Comparison of ENCODE assay signal across 2 cellular contexts in genomic region chr6:35972471-35972985, GRCh38.
TF ChIP-seq lines count a peak whose summit lies in the region.

No MANE protein-coding gene starts in this region.

TF ChIP-seq in H1, 55 proteins besides CTCF, POLR2A, EP300 and RAD21:
- TF ChIP-seq KDM5A (IDR thresholded peaks at IDR 0.05; ENCODE audit: low read length), result no peak
- no peak for TF ChIP-seq NANOG (IDR thresholded peaks at IDR 0.05; ENCODE audit: insufficient read depth, low read depth, low read length, poor library complexity, severe bottlenecking)
- TF ChIP-seq TEAD4 (IDR thresholded peaks at IDR 0.05; ENCODE audit: low read depth, low read length), result 0 out of 2 replicates have a peak, but pooled peaks have one; percentile 5
- TF ChIP-seq CREB1 (IDR thresholded peaks at IDR 0.05), result no peak
TF ChIP-seq in H1: peak in this region for 1.

TF ChIP-seq in GM12891, 5 proteins besides CTCF, POLR2A, EP300 and RAD21:
- TF ChIP-seq POLR2AphosphoS5 (IDR thresholded peaks at IDR 0.05; ENCODE audit: low read depth, low read length), result no peak
- TF ChIP-seq SPI1 (IDR thresholded peaks at IDR 0.05; ENCODE audit: low read depth, low read length), result no peak
- TF ChIP-seq POU2F2 (IDR thresholded peaks at IDR 0.05; ENCODE audit: low read depth, low read length), result no peak
- no peak for TF ChIP-seq PAX5 (IDR thresholded peaks at IDR 0.05; ENCODE audit: insufficient read depth, low read length, severe bottlenecking)
- no peak for TF ChIP-seq TAF1 (IDR thresholded peaks at IDR 0.05; ENCODE audit: low read depth, low read length)
TF ChIP-seq in GM12891: peak in this region for 0.
